ENCODE assay signal across 15 cellular contexts in genomic region chr3:72234394-72234793, GRCh38.
DNase-seq lines count a peak whose midpoint lies in the region; ATAC-seq and TF ChIP-seq lines count a peak whose summit lies in the region.
"Had no signal": no experiment of that assay in that cellular context is flagged by ENCODE, and none has a peak within 500 bp of the region (broad histone marks: within the 10 kb centered on the region; RNA-seq: fewer than 3 reads in every experiment).

No MANE protein-coding gene starts in this region.

- H3K36me3 ChIP-seq in gastroesophageal sphincter (no peaks in the 10 kb centered on the region), trophoblast cell (ENCODE audit: control insufficient read depth in 1 of 2, insufficient read depth in 2 of 2, low read length in 2 of 2) (no peaks in the 10 kb centered on the region), esophagus squamous epithelium (no peaks in the 10 kb centered on the region), spleen (no peaks in the 10 kb centered on the region)
- H3K36me3 ChIP-seq: BLaER1 treated with 17β-estradiol and CSF1 and Interleukin-3, amounts not matched to agents 10 nM and 100 nM; brain microvascular endothelial cell had no signal

- H3K23ac ChIP-seq in trophoblast cell (ENCODE audit: low read length) = no peak overlapping the region

- no peak for TF ChIP-seq POLR2A in gastroesophageal sphincter (IDR thresholded peaks at IDR 0.05)
- no peak for TF ChIP-seq POLR2A in esophagus squamous epithelium (IDR thresholded peaks at IDR 0.05)
- TF ChIP-seq POLR2A in spleen (IDR thresholded peaks at IDR 0.05) = no peak

- H2BK5ac ChIP-seq in trophoblast cell (ENCODE audit: low read depth, low read length, poor library complexity) = no peak overlapping the region

- H3K27me3 ChIP-seq in gastroesophageal sphincter (no peaks in the 10 kb centered on the region), trophoblast cell (ENCODE audit: insufficient read depth, low read length) (no peaks in the 10 kb centered on the region), esophagus squamous epithelium (no peaks in the 10 kb centered on the region), spleen (replicated peaks in 1 of 7) (peaks cover 0 to 15% (median 0%) of the 10 kb centered on the region in 7 donors)
- H3K27me3 ChIP-seq: BLaER1 treated with 17β-estradiol and CSF1 and Interleukin-3, amounts not matched to agents 10 nM and 100 nM; brain microvascular endothelial cell had no signal

- peak overlapping the region in 1 of 4 donors; percentile 50 for H3K27ac ChIP-seq in gastroesophageal sphincter
- H3K27ac ChIP-seq in trophoblast cell (ENCODE audit: low read depth, low read length) = no peak overlapping the region
- H3K27ac ChIP-seq in esophagus squamous epithelium = peak overlapping the region in 1 of 4 donors; percentile 25
- H3K27ac ChIP-seq in spleen = no peak overlapping the region
- H3K27ac ChIP-seq: brain microvascular endothelial cell had no signal

- H3K4me3 ChIP-seq in AG10803 (ENCODE audit: low read length) (no peak overlapping the region), gastroesophageal sphincter (no peak overlapping the region), trophoblast cell (ENCODE audit: low read depth, low read length) (no peak overlapping the region), esophagus squamous epithelium (no peak overlapping the region), spleen (no peak overlapping the region)
- H3K4me3 ChIP-seq: BLaER1 treated with 17β-estradiol and CSF1 and Interleukin-3, amounts not matched to agents 10 nM and 100 nM had no signal

- no peak overlapping the region for H2AFZ ChIP-seq in trophoblast cell (ENCODE audit: insufficient read depth, low read length, poor library complexity)

- no peak for TF ChIP-seq EP300 in gastroesophageal sphincter (IDR thresholded peaks at IDR 0.05)

- no peaks in the 10 kb centered on the region for H3K79me2 ChIP-seq in trophoblast cell (ENCODE audit: control insufficient read depth, insufficient read depth, low read length, poor library complexity)

- TF ChIP-seq CTCF in AG10803 (conservative IDR thresholded peaks at IDR 0.05; ENCODE audit: low read length) = no peak; the same call in 1 of the 2 replicates
- TF ChIP-seq CTCF in gastroesophageal sphincter (IDR thresholded peaks at IDR 0.05) = no peak
- no peak for TF ChIP-seq CTCF in esophagus squamous epithelium (IDR thresholded peaks at IDR 0.05)
- no peak for TF ChIP-seq CTCF in spleen (IDR thresholded peaks at IDR 0.05 in 8 of 11, conservative IDR thresholded peaks at IDR 0.05 in 3 of 11)

- peak; percentile 90 for ATAC-seq in gastroesophageal sphincter
- no peak for ATAC-seq in GM18907 (IDR thresholded peaks at IDR 0.05; ENCODE audit: unreplicated experiment)

- H3K79me1 ChIP-seq in trophoblast cell (ENCODE audit: low read length) = no peaks in the 10 kb centered on the region

- DNase-seq in AG10803 (ENCODE audit: low read depth) (peak; percentile 95), amniotic stem cell (lab: John Stamatoyannopoulos, UW) (peak; percentile 46), trophoblast cell (peak; percentile 45 to 86), esophagus squamous epithelium (lab: John Stamatoyannopoulos, UW) (no peak), NCI-H1436 (lab: John Stamatoyannopoulos, UW) (no peak), spleen (no peak)
- DNase-seq: activated CD4-positive, alpha-beta T cell treated with anti-CD3 and anti-CD28 coated beads for 1 hour; brain microvascular endothelial cell; GDM1; NCI-H1417 treated with DMSO at 0.1 percent for 48 hours; NCI-H774; posterior cingulate gyrus had no signal

- H3K18ac ChIP-seq in trophoblast cell (ENCODE audit: low read length) = no peak overlapping the region

- no peak overlapping the region for H3K4me2 ChIP-seq in trophoblast cell (ENCODE audit: low read length)

- no peak overlapping the region for H2AK5ac ChIP-seq in trophoblast cell (ENCODE audit: low read length)

- H4K91ac ChIP-seq in trophoblast cell (ENCODE audit: low read depth, low read length) = no peak overlapping the region

- H3K4me1 ChIP-seq in gastroesophageal sphincter = peaks cover 0 to 53% (median 9%) of the 10 kb centered on the region in 3 donors
- H3K4me1 ChIP-seq in trophoblast cell (ENCODE audit: control insufficient read depth in 1 of 2, insufficient read depth in 2 of 2, low read length in 2 of 2) = peaks cover 0 to 7% of the 10 kb centered on the region in 2 experiments
- peaks cover 0 to 49% (median 0%) of the 10 kb centered on the region in 3 donors for H3K4me1 ChIP-seq in esophagus squamous epithelium
- peaks cover 0 to 14% (median 2%) of the 10 kb centered on the region in 6 donors for H3K4me1 ChIP-seq in spleen

- no peaks in the 10 kb centered on the region for H3K9me3 ChIP-seq in gastroesophageal sphincter
- H3K9me3 ChIP-seq in trophoblast cell (ENCODE audit: insufficient read depth, low read depth, low read length) = peaks cover 3% of the 10 kb centered on the region
- H3K9me3 ChIP-seq in esophagus squamous epithelium = no peaks in the 10 kb centered on the region
- peaks cover 0 to 7% (median 0%) of the 10 kb centered on the region in 8 donors for H3K9me3 ChIP-seq in spleen
- H3K9me3 ChIP-seq: BLaER1 treated with 17β-estradiol and CSF1 and Interleukin-3, amounts not matched to agents 10 nM and 100 nM had no signal

- no peak overlapping the region for H3K4ac ChIP-seq in trophoblast cell (ENCODE audit: low read depth, low read length)

- intact Hi-C loops in esophagus squamous epithelium (cut with DNase I) = no loop called here
- intact Hi-C loops in spleen (cut with DNase I; ENCODE audit: low total_unique reads) = no loop called here

- H4K8ac ChIP-seq in trophoblast cell (ENCODE audit: low read depth, low read length) = no peak overlapping the region

- H4K12ac ChIP-seq in trophoblast cell (ENCODE audit: low read depth, low read length) = no peak overlapping the region

- H3K14ac ChIP-seq in trophoblast cell (ENCODE audit: low read length) = no peak overlapping the region

- WGBS in gastroesophageal sphincter (ENCODE audit: low coverage in 1 of 2), 2 donors = 20 to 50% methylated on average over 2 to 3 of the region's 4 CpGs
- no CpG with 5 or more reads among the region's 4 CpGs for WGBS in trophoblast cell (ENCODE audit: extremely low coverage, insufficient coverage, insufficient read length)
- 17 to 21% methylated on average over 2 to 4 of the region's 4 CpGs for WGBS in esophagus squamous epithelium, 2 donors
- 73 to 90% (median 81%) methylated on average over 4 of the region's 4 CpGs for WGBS in spleen, 5 donors

- H2BK12ac ChIP-seq in trophoblast cell (ENCODE audit: low read length) = no peak overlapping the region

- no peak overlapping the region for H2BK120ac ChIP-seq in trophoblast cell (ENCODE audit: insufficient read depth, low read length, poor library complexity)

- no peak overlapping the region for H3K9ac ChIP-seq in trophoblast cell (ENCODE audit: low read length)
- H3K9ac ChIP-seq: BLaER1 treated with 17β-estradiol and CSF1 and Interleukin-3, amounts not matched to agents 10 nM and 100 nM had no signal

Comparison
In these comparisons a context has a peak if more than half of its experiments do, and no peak if none do; other contexts are left out.
1. DNase-seq: peak in AG10803 (single experiment), amniotic stem cell (single experiment) and trophoblast cell (2 of 2); none in esophagus squamous epithelium (single experiment), NCI-H1436 (single experiment) and spleen (single experiment).